In the genomic region with DNA sequence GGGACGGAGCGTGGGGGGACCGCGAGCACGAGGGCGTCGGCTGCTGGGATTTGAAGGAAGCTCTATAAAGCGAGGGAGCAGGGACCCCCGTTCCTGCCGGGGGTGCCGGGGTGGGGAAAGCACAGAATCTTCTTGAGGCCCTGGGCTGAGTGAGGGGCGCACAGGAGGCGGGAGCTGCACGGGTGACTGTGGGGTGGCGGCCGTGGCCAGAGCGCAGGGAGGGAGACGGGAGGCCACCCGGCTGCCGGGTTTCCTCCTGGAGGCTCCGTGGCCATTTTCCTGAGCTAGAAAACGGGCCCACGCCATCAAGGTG, we compare ENCODE assay signal across 2 cellular contexts.
TF ChIP-seq lines count a peak whose summit lies in the region.

No MANE protein-coding gene starts in this region.

TF ChIP-seq in SK-N-SH, 30 proteins besides CTCF, POLR2A, EP300 and RAD21 (continued from another document):
- TF ChIP-seq ZBTB33 (IDR thresholded peaks at IDR 0.05; ENCODE audit: borderline replicate concordance, low read depth) = no peak
- no peak for TF ChIP-seq REST (IDR thresholded peaks at IDR 0.05; ENCODE audit: low read depth, low read length)
- no peak for TF ChIP-seq SMC3 (IDR thresholded peaks at IDR 0.05; ENCODE audit: low read depth, low read length)
- no peak for TF ChIP-seq CHD2 (IDR thresholded peaks at IDR 0.05; ENCODE audit: low read length, partially characterized antibody)
- TF ChIP-seq FOXM1 (IDR thresholded peaks at IDR 0.05; ENCODE audit: low read depth) = no peak
- TF ChIP-seq MXI1 (IDR thresholded peaks at IDR 0.05; ENCODE audit: low read depth, low read length) = no peak
- no peak for TF ChIP-seq GATA2 (CRISPR knock-in tag; IDR thresholded peaks at IDR 0.05)
- TF ChIP-seq FOSL2 (IDR thresholded peaks at IDR 0.05; ENCODE audit: borderline replicate concordance, low read depth) = no peak
- TF ChIP-seq RFX5 (IDR thresholded peaks at IDR 0.05; ENCODE audit: low read length) = no peak

TF ChIP-seq in SK-N-SH treated with all-trans-retinoic acid at 6 μM for 48 hours, 23 proteins besides CTCF, POLR2A, EP300 and RAD21 (continued from another document):
- TF ChIP-seq, protein P1, sequence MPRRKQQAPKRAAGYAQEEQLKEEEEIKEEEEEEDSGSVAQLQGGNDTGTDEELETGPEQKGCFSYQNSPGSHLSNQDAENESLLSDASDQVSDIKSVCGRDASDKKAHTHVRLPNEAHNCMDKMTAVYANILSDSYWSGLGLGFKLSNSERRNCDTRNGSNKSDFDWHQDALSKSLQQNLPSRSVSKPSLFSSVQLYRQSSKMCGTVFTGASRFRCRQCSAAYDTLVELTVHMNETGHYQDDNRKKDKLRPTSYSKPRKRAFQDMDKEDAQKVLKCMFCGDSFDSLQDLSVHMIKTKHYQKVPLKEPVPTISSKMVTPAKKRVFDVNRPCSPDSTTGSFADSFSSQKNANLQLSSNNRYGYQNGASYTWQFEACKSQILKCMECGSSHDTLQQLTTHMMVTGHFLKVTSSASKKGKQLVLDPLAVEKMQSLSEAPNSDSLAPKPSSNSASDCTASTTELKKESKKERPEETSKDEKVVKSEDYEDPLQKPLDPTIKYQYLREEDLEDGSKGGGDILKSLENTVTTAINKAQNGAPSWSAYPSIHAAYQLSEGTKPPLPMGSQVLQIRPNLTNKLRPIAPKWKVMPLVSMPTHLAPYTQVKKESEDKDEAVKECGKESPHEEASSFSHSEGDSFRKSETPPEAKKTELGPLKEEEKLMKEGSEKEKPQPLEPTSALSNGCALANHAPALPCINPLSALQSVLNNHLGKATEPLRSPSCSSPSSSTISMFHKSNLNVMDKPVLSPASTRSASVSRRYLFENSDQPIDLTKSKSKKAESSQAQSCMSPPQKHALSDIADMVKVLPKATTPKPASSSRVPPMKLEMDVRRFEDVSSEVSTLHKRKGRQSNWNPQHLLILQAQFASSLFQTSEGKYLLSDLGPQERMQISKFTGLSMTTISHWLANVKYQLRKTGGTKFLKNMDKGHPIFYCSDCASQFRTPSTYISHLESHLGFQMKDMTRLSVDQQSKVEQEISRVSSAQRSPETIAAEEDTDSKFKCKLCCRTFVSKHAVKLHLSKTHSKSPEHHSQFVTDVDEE (CRISPR knock-in tag; IDR thresholded peaks at IDR 0.05) = no peak
- TF ChIP-seq, protein P2, sequence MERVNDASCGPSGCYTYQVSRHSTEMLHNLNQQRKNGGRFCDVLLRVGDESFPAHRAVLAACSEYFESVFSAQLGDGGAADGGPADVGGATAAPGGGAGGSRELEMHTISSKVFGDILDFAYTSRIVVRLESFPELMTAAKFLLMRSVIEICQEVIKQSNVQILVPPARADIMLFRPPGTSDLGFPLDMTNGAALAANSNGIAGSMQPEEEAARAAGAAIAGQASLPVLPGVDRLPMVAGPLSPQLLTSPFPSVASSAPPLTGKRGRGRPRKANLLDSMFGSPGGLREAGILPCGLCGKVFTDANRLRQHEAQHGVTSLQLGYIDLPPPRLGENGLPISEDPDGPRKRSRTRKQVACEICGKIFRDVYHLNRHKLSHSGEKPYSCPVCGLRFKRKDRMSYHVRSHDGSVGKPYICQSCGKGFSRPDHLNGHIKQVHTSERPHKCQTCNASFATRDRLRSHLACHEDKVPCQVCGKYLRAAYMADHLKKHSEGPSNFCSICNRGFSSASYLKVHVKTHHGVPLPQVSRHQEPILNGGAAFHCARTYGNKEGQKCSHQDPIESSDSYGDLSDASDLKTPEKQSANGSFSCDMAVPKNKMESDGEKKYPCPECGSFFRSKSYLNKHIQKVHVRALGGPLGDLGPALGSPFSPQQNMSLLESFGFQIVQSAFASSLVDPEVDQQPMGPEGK (CRISPR knock-in tag; IDR thresholded peaks at IDR 0.05; ENCODE audit: borderline replicate concordance) = no peak
- no peak for TF ChIP-seq GLIS3 (CRISPR knock-in tag; IDR thresholded peaks at IDR 0.05)
- TF ChIP-seq ISL1 (CRISPR knock-in tag; IDR thresholded peaks at IDR 0.05) = no peak
- TF ChIP-seq ZFP30 (CRISPR knock-in tag; IDR thresholded peaks at IDR 0.05) = no peak
- no peak for TF ChIP-seq TOX (CRISPR knock-in tag; IDR thresholded peaks at IDR 0.05; ENCODE audit: borderline replicate concordance)
